Comparison of ENCODE assay signal across 19 cellular contexts in genomic region chr4:7803371-7803770, GRCh38.
DNase-seq lines count a peak whose midpoint lies in the region; ATAC-seq and TF ChIP-seq lines count a peak whose summit lies in the region.
"Had no signal": no experiment of that assay in that cellular context is flagged by ENCODE, and none has a peak within 500 bp of the region (broad histone marks: within the 10 kb centered on the region; RNA-seq: fewer than 3 reads in every experiment).

No MANE protein-coding gene starts in this region.

- H3K9ac ChIP-seq in skeletal muscle tissue (ENCODE audit: low read depth in 1 of 3, low read length in 3 of 3), result peak overlapping the region in 1 of 3 donors; percentile 41

- H3K9me3 Mint-ChIP-seq in GM23338 (peaks cover 6% of the 10 kb centered on the region), glutamatergic neuron (ENCODE audit: unreplicated experiment) (peaks cover 55% of the 10 kb centered on the region), natural killer cell (no peaks in the 10 kb centered on the region)
- H3K9me3 Mint-ChIP-seq: activated CD4-positive, alpha-beta T cell treated with anti-CD3 and anti-CD28 coated beads, Interleukin-2, amount 10 ng/mL, durations not matched to agents 24 days and 14 days; activated naive CD4-positive, alpha-beta T cell treated with anti-CD3 and anti-CD28 coated beads, Interleukin-2, amount 50 U/mL, for 24 hours; CD4-positive, alpha-beta memory T cell; naive thymus-derived CD8-positive, alpha-beta T cell; T-helper 2 cell treated with Interferon-gamma antibody and Interleukin-4, amounts not matched to agents 5 μg/mL and 100 μg/mL, for 36 hours had no signal

- H3K27me3 ChIP-seq in GM23338 (ENCODE audit: insufficient read depth) (no peaks in the 10 kb centered on the region), Panc1 (ENCODE audit: control insufficient read depth, insufficient read depth, low read length) (no peaks in the 10 kb centered on the region), skeletal muscle tissue (ENCODE audit: control insufficient read depth in 3 of 3, insufficient read depth in 3 of 3, low read length in 3 of 3) (no peaks in the 10 kb centered on the region)
- H3K27me3 ChIP-seq: tibial artery had no signal

- no peak overlapping the region for H3K4me3 ChIP-seq in GM23338
- no peak overlapping the region for H3K4me3 ChIP-seq in Panc1 (ENCODE audit: low read depth in 2 of 2, low read length in 2 of 2)
- H3K4me3 ChIP-seq in skeletal muscle tissue (ENCODE audit: low read length in 3 of 3), result no peak overlapping the region
- H3K4me3 ChIP-seq: SK-N-MC, tibial artery had no signal

- H2AFZ ChIP-seq in GM23338, result no peak overlapping the region

- H3K36me3 ChIP-seq in GM23338 (ENCODE audit: insufficient read depth), result 0 out of 2 replicates have a peak, but pooled peaks cover 3% of the 10 kb centered on the region
- peaks cover 20% of the 10 kb centered on the region for H3K36me3 ChIP-seq in Panc1 (ENCODE audit: control insufficient read depth, insufficient read depth, low read length)
- peaks cover 12 to 24% (median 16%) of the 10 kb centered on the region in 3 donors for H3K36me3 ChIP-seq in skeletal muscle tissue (ENCODE audit: control insufficient read depth in 3 of 3, insufficient read depth in 3 of 3, low read length in 3 of 3)

- H3K4me2 ChIP-seq in GM23338, result no peak overlapping the region

- H3K4me1 Mint-ChIP-seq in GM23338 (peaks cover 52% of the 10 kb centered on the region), glutamatergic neuron (ENCODE audit: low read depth, unreplicated experiment) (peaks cover 66% of the 10 kb centered on the region), natural killer cell (peaks cover 6% of the 10 kb centered on the region in 2 donors)
- H3K4me1 Mint-ChIP-seq: memory B cell had no signal

- H3K27me3 Mint-ChIP-seq in GM23338 (ENCODE audit: insufficient read depth, low read depth, poor library complexity) (peaks cover 5% of the 10 kb centered on the region), glutamatergic neuron (ENCODE audit: unreplicated experiment) (peaks cover 54% of the 10 kb centered on the region), natural killer cell (ENCODE audit: low read depth in 2 of 2) (peaks cover 0 to 19% of the 10 kb centered on the region in 2 donors)
- H3K27me3 Mint-ChIP-seq: activated CD4-positive, alpha-beta T cell treated with anti-CD3 and anti-CD28 coated beads, Interleukin-2, amount 10 ng/mL, durations not matched to agents 24 days and 14 days; activated CD8-positive, alpha-beta memory T cell treated with anti-CD3 and anti-CD28 coated beads, Interleukin-2, amount 10 ng/mL, durations not matched to agents 7 days and 5 days; activated naive CD4-positive, alpha-beta T cell treated with anti-CD3 and anti-CD28 coated beads, Interleukin-2, amount 50 U/mL, for 24 hours; CD4-positive, alpha-beta memory T cell; naive thymus-derived CD8-positive, alpha-beta T cell had no signal

- H3F3A ChIP-seq in GM23338 (replicated peaks; ENCODE audit: low read depth), result peaks cover 7% of the 10 kb centered on the region; the same call in 1 of the 2 replicates

- peak overlapping the region; percentile 98 for H3K27ac Mint-ChIP-seq in GM23338
- peak overlapping the region; percentile 90 for H3K27ac Mint-ChIP-seq in glutamatergic neuron (ENCODE audit: unreplicated experiment)
- no peak overlapping the region for H3K27ac Mint-ChIP-seq in natural killer cell
- H3K27ac Mint-ChIP-seq: activated CD8-positive, alpha-beta memory T cell treated with anti-CD3 and anti-CD28 coated beads, Interleukin-2, amount 10 ng/mL, durations not matched to agents 7 days and 5 days; memory B cell; naive thymus-derived CD8-positive, alpha-beta T cell; T-helper 2 cell treated with Interferon-gamma antibody and Interleukin-4, amounts not matched to agents 5 μg/mL and 100 μg/mL, for 36 hours had no signal

- H3K9me3 ChIP-seq in Panc1 (ENCODE audit: control insufficient read depth, insufficient read depth, low read depth, low read length) (no peaks in the 10 kb centered on the region), skeletal muscle tissue (ENCODE audit: control insufficient read depth in 3 of 3, low read length in 3 of 3) (no peaks in the 10 kb centered on the region)
- H3K9me3 ChIP-seq: tibial artery had no signal

- CTCF ChIA-PET in Panc1 (lab: Charles Lee), result no interaction called here

- no peak for TF ChIP-seq CTCF in GM23338 (conservative IDR thresholded peaks at IDR 0.05; ENCODE audit: low read depth in 2 of 2)
- TF ChIP-seq CTCF in Panc1 (IDR thresholded peaks at IDR 0.05), result no peak
- no peak for TF ChIP-seq CTCF in glutamatergic neuron (IDR thresholded peaks at IDR 0.05; ENCODE audit: partially characterized antibody, unreplicated experiment)
- no peak for TF ChIP-seq CTCF in natural killer cell (IDR thresholded peaks at IDR 0.05)

- H3K36me3 Mint-ChIP-seq in GM23338 (ENCODE audit: low read depth) (peaks cover 29% of the 10 kb centered on the region), glutamatergic neuron (ENCODE audit: unreplicated experiment) (peaks cover 25% of the 10 kb centered on the region), natural killer cell (peaks cover 9% of the 10 kb centered on the region)
- H3K36me3 Mint-ChIP-seq: activated CD8-positive, alpha-beta memory T cell treated with anti-CD3 and anti-CD28 coated beads, Interleukin-2, amount 10 ng/mL, durations not matched to agents 7 days and 5 days had no signal

- DNase-seq in GM23338 (ENCODE audit: low spot score) (no peak), Panc1 (ENCODE audit: low read depth, low spot score) (no peak), glutamatergic neuron (no peak), natural killer cell (no peak)
- DNase-seq: DMS153, NCI-H2227 treated with DMSO at 0.1 percent for 48 hours had no signal

- H3K4me3 Mint-ChIP-seq in GM23338 (no peak overlapping the region), glutamatergic neuron (ENCODE audit: unreplicated experiment) (peak overlapping the region; percentile 6), natural killer cell (no peak overlapping the region)
- H3K4me3 Mint-ChIP-seq: activated CD4-positive, alpha-beta T cell treated with anti-CD3 and anti-CD28 coated beads, Interleukin-2, amount 10 ng/mL, durations not matched to agents 24 days and 14 days; activated CD8-positive, alpha-beta memory T cell treated with anti-CD3 and anti-CD28 coated beads, Interleukin-2, amount 10 ng/mL, durations not matched to agents 7 days and 5 days; activated naive CD4-positive, alpha-beta T cell treated with anti-CD3 and anti-CD28 coated beads, Interleukin-2, amount 50 U/mL, for 24 hours; CD4-positive, alpha-beta memory T cell; memory B cell; naive thymus-derived CD8-positive, alpha-beta T cell; T-helper 2 cell treated with Interferon-gamma antibody and Interleukin-4, amounts not matched to agents 5 μg/mL and 100 μg/mL, for 36 hours had no signal

- intact Hi-C loops in Panc1 (cut with micrococcal nuclease; ENCODE audit: unreplicated experiment) (loop anchor here (2.0 kb wide), 1 partner anchor 183 kb away; no protein-coding TSS in a partner anchor), natural killer cell (cut with micrococcal nuclease) (loop anchor here (5.0 kb wide), 1 partner anchor 41 kb away; no protein-coding TSS in a partner anchor)

- in situ Hi-C loops in Panc1 (cut with HindIII; ENCODE audit: low pct_unique_long_range_greater_than_20kb, low sequenced_read_pairs), result no loop called here

- no peaks in the 10 kb centered on the region for H3K79me2 ChIP-seq in GM23338 (replicated peaks; ENCODE audit: insufficient read depth)

- no TSS peak for BruUV-seq in Panc1 (replicated peaks; lab: Mats Ljungman, UMichigan)

- POLR2A ChIA-PET in Panc1 (lab: Charles Lee), result no interaction called here

- ATAC-seq in GM23338 (no peak), Panc1 (no peak), HG03159 (IDR thresholded peaks at IDR 0.05; ENCODE audit: unreplicated experiment) (no peak), HG02970 (IDR thresholded peaks at IDR 0.05; ENCODE audit: low FRiP score, unreplicated experiment) (no peak), natural killer cell (no peak)

- H3K27ac ChIP-seq in GM23338 (ENCODE audit: low read depth) (0 out of 2 replicates have a peak overlapping the region, but pooled peaks have one; percentile 22), Panc1 (ENCODE audit: low read length) (peak overlapping the region; percentile 96), skeletal muscle tissue (ENCODE audit: low read depth, low read length) (peak overlapping the region; percentile 27)
- H3K27ac ChIP-seq: SK-N-MC, tibial artery, VCaP had no signal

- peaks cover 4% of the 10 kb centered on the region; the same call in 1 of the 2 replicates for H4K20me1 ChIP-seq in GM23338 (replicated peaks; ENCODE audit: insufficient read depth)

- no peaks in the 10 kb centered on the region for H3K9me2 ChIP-seq in GM23338 (ENCODE audit: insufficient read depth)

- peaks cover 25% of the 10 kb centered on the region for H3K4me1 ChIP-seq in GM23338 (ENCODE audit: insufficient read depth)
- H3K4me1 ChIP-seq in Panc1 (ENCODE audit: control insufficient read depth, insufficient read depth, low read length), result peaks cover 55% of the 10 kb centered on the region
- H3K4me1 ChIP-seq in skeletal muscle tissue (ENCODE audit: control insufficient read depth in 3 of 3, insufficient read depth in 3 of 3, low read length in 3 of 3), result peaks cover 30 to 37% (median 33%) of the 10 kb centered on the region in 3 donors

TF ChIP-seq in GM23338, 12 proteins besides CTCF, POLR2A, EP300 and RAD21 (continues in another document):
- TF ChIP-seq POLR2AphosphoS5 (IDR thresholded peaks at IDR 0.05; ENCODE audit: low read depth) (no peak), ZNF331 (CRISPR knock-in tag; IDR thresholded peaks at IDR 0.05; ENCODE audit: low read depth) (no peak), EZH2phosphoT487 (IDR thresholded peaks at IDR 0.05; ENCODE audit: unreplicated experiment) (no peak)

Comparison
In these comparisons a context has a peak if more than half of its experiments do, and no peak if none do; other contexts are left out.
1. H3K27ac ChIP-seq: peak in every context shown above with its lines; median percentile 96 in Panc1; 27 in skeletal muscle tissue; 22 in GM23338.
2. H3K27ac Mint-ChIP-seq: peak in GM23338 (single experiment) and glutamatergic neuron (single experiment); none in natural killer cell (0 of 2).